ENCODE assay signal across 1 cellular context in genomic region chr12:51620448-51620847, GRCh38.
TF ChIP-seq lines count a peak whose summit lies in the region.

No MANE protein-coding gene starts in this region.

TF ChIP-seq in SK-N-SH treated with all-trans-retinoic acid at 6 μM for 48 hours, 23 proteins besides CTCF, POLR2A, EP300 and RAD21 (continued from another document):
- TF ChIP-seq CREB5 (CRISPR knock-in tag; IDR thresholded peaks at IDR 0.05; ENCODE audit: low read depth) = no peak
- TF ChIP-seq ARNTL (CRISPR knock-in tag; IDR thresholded peaks at IDR 0.05; ENCODE audit: borderline replicate concordance, low read depth) = no peak
- TF ChIP-seq CSRNP3 (CRISPR knock-in tag; IDR thresholded peaks at IDR 0.05) = no peak
- no peak for TF ChIP-seq PPARA (CRISPR knock-in tag; IDR thresholded peaks at IDR 0.05; ENCODE audit: borderline replicate concordance)
- TF ChIP-seq OSR1 (CRISPR knock-in tag; IDR thresholded peaks at IDR 0.05) = no peak
